In the genomic region with DNA sequence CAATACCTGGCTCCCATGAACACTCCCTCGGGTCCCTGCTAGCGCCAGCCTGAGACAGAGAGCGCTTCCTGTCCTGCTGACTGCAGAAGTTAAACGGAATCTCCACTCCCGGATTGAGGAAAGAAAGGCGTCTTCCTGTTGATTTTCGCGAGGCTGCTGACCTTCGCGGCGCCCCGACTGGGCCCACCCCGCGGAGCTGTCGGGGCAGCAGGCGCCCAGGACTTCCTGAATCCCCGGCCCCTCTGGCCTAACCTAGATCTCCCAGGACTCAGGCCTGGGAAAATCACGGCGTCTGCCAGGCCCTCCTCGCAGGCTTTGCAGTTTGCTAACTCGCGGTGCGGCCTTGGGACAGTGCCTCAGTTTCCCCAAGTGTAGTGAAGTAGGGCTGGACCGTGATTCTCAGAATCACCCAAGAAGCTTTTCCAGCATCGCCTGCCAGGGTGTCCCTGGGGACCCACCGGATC, we compare ENCODE assay signal across 8 cellular contexts.
DNase-seq lines count a peak whose midpoint lies in the region; ATAC-seq and TF ChIP-seq lines count a peak whose summit lies in the region.

No MANE protein-coding gene starts in this region.

- 4% methylated on average over 26 of the region's 26 CpGs for WGBS in right cardiac atrium
- WGBS in prostate gland = 9% methylated on average over 26 of the region's 26 CpGs

- no peaks in the 10 kb centered on the region for H3K9me3 Mint-ChIP-seq in activated naive CD8-positive, alpha-beta T cell treated with anti-CD3 and anti-CD28 coated beads for 36 hours

- H3K4me3 ChIP-seq in right cardiac atrium (ENCODE audit: low read length) (peak overlapping the region; percentile 75), prostate gland (peak overlapping the region; percentile 27 to 51)

- ATAC-seq in right cardiac atrium = peak; percentile 59 to 81
- no peak for ATAC-seq in HG02884 (IDR thresholded peaks at IDR 0.05; ENCODE audit: unreplicated experiment)
- ATAC-seq in HG03565 (IDR thresholded peaks at IDR 0.05; ENCODE audit: unreplicated experiment) = no peak

- no peaks in the 10 kb centered on the region for H3K36me3 ChIP-seq in prostate gland

- TF ChIP-seq POLR2A in prostate gland (IDR thresholded peaks at IDR 0.05) = no peak

- no peak overlapping the region for H3K27ac Mint-ChIP-seq in activated naive CD8-positive, alpha-beta T cell treated with anti-CD3 and anti-CD28 coated beads for 36 hours

- H3K36me3 Mint-ChIP-seq in activated naive CD8-positive, alpha-beta T cell treated with anti-CD3 and anti-CD28 coated beads for 36 hours = no peaks in the 10 kb centered on the region

- peaks cover 72% of the 10 kb centered on the region for H3K27me3 Mint-ChIP-seq in activated naive CD8-positive, alpha-beta T cell treated with anti-CD3 and anti-CD28 coated beads for 36 hours

- intact Hi-C loops in right cardiac atrium (cut with DNase I) (loop anchor here in 2 of 4 donors (10.0 kb wide), 1 partner anchor 111 kb away; the partner anchor contains the start of gene KCTD15 (in 2 of the 2)), prostate gland (cut with DNase I) (no loop called here)

- H3K27me3 ChIP-seq in right cardiac atrium (ENCODE audit: control insufficient read depth, insufficient read depth) (no peaks in the 10 kb centered on the region), prostate gland (replicated peaks; ENCODE audit: insufficient read depth) (no peaks in the 10 kb centered on the region)

- H3K9me3 ChIP-seq in right cardiac atrium (ENCODE audit: control insufficient read depth, low read length) (no peaks in the 10 kb centered on the region), prostate gland (no peaks in the 10 kb centered on the region)

- TF ChIP-seq CTCF in prostate gland (IDR thresholded peaks at IDR 0.05) = no peak

- peak; percentile 44 for DNase-seq in Daoy (ENCODE audit: low read depth)
- no peak for DNase-seq in activated naive CD8-positive, alpha-beta T cell treated with anti-CD3 and anti-CD28 coated beads for 36 hours
- DNase-seq in right cardiac atrium = peak; percentile 60 to 76 (median 74)
- DNase-seq in prostate gland (ENCODE audit: low spot score) = peak; percentile 16
- no peak for DNase-seq in NCI-H226
- DNase-seq in HPDE6-E6E7 (ENCODE audit: extremely low spot score) = no peak

- H3K4me1 ChIP-seq in right cardiac atrium (ENCODE audit: control insufficient read depth, insufficient read depth, low read length) (peaks cover 5% of the 10 kb centered on the region), prostate gland (replicated peaks) (no peaks in the 10 kb centered on the region)

- peaks cover 3% of the 10 kb centered on the region for H3K4me1 Mint-ChIP-seq in activated naive CD8-positive, alpha-beta T cell treated with anti-CD3 and anti-CD28 coated beads for 36 hours

- peak overlapping the region; percentile 53 for H3K4me3 Mint-ChIP-seq in activated naive CD8-positive, alpha-beta T cell treated with anti-CD3 and anti-CD28 coated beads for 36 hours

- H3K27ac ChIP-seq in right cardiac atrium (ENCODE audit: low read length) (peak overlapping the region; percentile 94), prostate gland (peak overlapping the region; percentile 71 to 84)

Comparison
In these comparisons a context has a peak if more than half of its experiments do, and no peak if none do; other contexts are left out.
1. DNase-seq: peak in Daoy (single experiment), right cardiac atrium (3 of 3) and prostate gland (single experiment); none in activated naive CD8-positive, alpha-beta T cell treated with anti-CD3 and anti-CD28 coated beads for 36 hours (single experiment), NCI-H226 (single experiment) and HPDE6-E6E7 (single experiment).
2. ATAC-seq: peak in right cardiac atrium (2 of 2); none in HG02884 (single experiment) and HG03565 (single experiment).